Comparison of ENCODE assay signal across 1 cellular context in the genomic region with DNA sequence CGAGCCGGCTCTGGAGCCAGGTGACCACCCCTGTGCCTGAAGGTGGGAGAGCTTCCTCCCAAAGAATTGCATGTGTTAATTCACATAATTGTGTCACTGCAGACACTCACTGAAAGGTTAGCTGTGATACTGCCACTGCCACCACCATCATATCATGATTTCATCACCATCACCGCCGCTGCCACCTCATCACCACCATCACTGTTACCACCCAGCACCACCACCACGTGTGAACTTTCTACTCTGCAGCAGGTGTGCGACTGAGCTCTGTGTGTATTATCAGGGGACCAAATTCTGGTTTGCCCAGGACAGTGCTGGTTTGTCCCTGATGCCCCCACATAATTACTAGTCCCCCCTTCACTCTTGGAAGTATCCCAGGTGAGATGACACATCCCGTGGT.
A peak's percentile ranks its signal among the peaks of the same experiment; 100 is the strongest.
TF ChIP-seq lines count a peak whose summit lies in the region.

No MANE protein-coding gene starts in this region.

TF ChIP-seq in HepG2, 621 proteins besides CTCF, POLR2A, EP300 and RAD21:
- 0 out of 2 replicates have a peak, but pooled peaks have one; percentile 3 for TF ChIP-seq CREB1 (IDR thresholded peaks at IDR 0.05)
- TF ChIP-seq CREB1 (CRISPR knock-in tag; IDR thresholded peaks at IDR 0.05): no peak
- peak; percentile 25; the same call in 1 of the 2 replicates for TF ChIP-seq POLR2G (IDR thresholded peaks at IDR 0.05; ENCODE audit: low read depth, low read length)
- peak; percentile 64 for TF ChIP-seq RBM22 (optimal IDR thresholded peaks at IDR 0.05; ENCODE audit: low read length)
- TF ChIP-seq MIER3 (CRISPR knock-in tag; IDR thresholded peaks at IDR 0.05; ENCODE audit: borderline replicate concordance): no peak
- TF ChIP-seq CEBPB (IDR thresholded peaks at IDR 0.05; ENCODE audit: borderline replicate concordance, low read depth, low read length): 0 out of 2 replicates have a peak, but pooled peaks have one; percentile 2
- TF ChIP-seq, protein P1, sequence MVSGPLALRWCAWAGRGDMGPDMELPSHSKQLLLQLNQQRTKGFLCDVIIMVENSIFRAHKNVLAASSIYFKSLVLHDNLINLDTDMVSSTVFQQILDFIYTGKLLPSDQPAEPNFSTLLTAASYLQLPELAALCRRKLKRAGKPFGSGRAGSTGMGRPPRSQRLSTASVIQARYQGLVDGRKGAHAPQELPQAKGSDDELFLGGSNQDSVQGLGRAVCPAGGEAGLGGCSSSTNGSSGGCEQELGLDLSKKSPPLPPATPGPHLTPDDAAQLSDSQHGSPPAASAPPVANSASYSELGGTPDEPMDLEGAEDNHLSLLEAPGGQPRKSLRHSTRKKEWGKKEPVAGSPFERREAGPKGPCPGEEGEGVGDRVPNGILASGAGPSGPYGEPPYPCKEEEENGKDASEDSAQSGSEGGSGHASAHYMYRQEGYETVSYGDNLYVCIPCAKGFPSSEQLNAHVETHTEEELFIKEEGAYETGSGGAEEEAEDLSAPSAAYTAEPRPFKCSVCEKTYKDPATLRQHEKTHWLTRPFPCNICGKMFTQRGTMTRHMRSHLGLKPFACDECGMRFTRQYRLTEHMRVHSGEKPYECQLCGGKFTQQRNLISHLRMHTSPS (CRISPR knock-in tag; IDR thresholded peaks at IDR 0.05; ENCODE audit: low read depth): peak; percentile 14; the same call in 1 of the 2 replicates
- no peak for TF ChIP-seq SNAI1 (CRISPR knock-in tag; IDR thresholded peaks at IDR 0.05; ENCODE audit: borderline replicate concordance)
